8 cellular contexts compared by ENCODE assay signal in genomic region chr4:186037692-186038658, GRCh38. TPM values are rescaled to one million over a fixed set of nuclear protein-coding genes. Genes with fewer than 3 reads are reported as not detected.
DNase-seq lines count a peak whose midpoint lies in the region; ATAC-seq, FAIRE-seq and TF ChIP-seq lines count a peak whose summit lies in the region.

No MANE protein-coding gene starts in this region.

- no peak for TF ChIP-seq POLR2A in NB4 (IDR thresholded peaks at IDR 0.05; ENCODE audit: extremely low read depth, insufficient read length)

- no peaks in the 10 kb centered on the region for H3K4me1 Mint-ChIP-seq in activated naive CD8-positive, alpha-beta T cell treated with anti-CD3 and anti-CD28 coated beads, Interleukin-2, amount 50 U/mL, for 24 hours
- H3K4me1 Mint-ChIP-seq in activated naive CD8-positive, alpha-beta T cell treated with anti-CD3 and anti-CD28 coated beads for 36 hours = peaks cover 2% of the 10 kb centered on the region
- no peaks in the 10 kb centered on the region for H3K4me1 Mint-ChIP-seq in neural crest cell
- peaks cover 8% of the 10 kb centered on the region for H3K4me1 Mint-ChIP-seq in stimulated activated memory B cell treated with anti-CD40 and anti-IgM and Interleukin-4, amounts not matched to agents 10 μg/mL and 1 μg/mL and 100 μg/mL, for 72 hours

- no peaks in the 10 kb centered on the region for H3K27me3 ChIP-seq in H7 (ENCODE audit: control insufficient read depth, insufficient read depth, low read length)

- no peak overlapping the region for H3K27ac Mint-ChIP-seq in activated naive CD8-positive, alpha-beta T cell treated with anti-CD3 and anti-CD28 coated beads, Interleukin-2, amount 50 U/mL, for 24 hours
- H3K27ac Mint-ChIP-seq in activated naive CD8-positive, alpha-beta T cell treated with anti-CD3 and anti-CD28 coated beads for 36 hours = no peak overlapping the region
- H3K27ac Mint-ChIP-seq in neural crest cell (ENCODE audit: unreplicated experiment) = no peak overlapping the region
- no peak overlapping the region for H3K27ac Mint-ChIP-seq in stimulated activated memory B cell treated with anti-CD40 and anti-IgM and Interleukin-4, amounts not matched to agents 10 μg/mL and 1 μg/mL and 100 μg/mL, for 72 hours

- H3K9me3 Mint-ChIP-seq in activated naive CD8-positive, alpha-beta T cell treated with anti-CD3 and anti-CD28 coated beads, Interleukin-2, amount 50 U/mL, for 24 hours = peaks cover 3% of the 10 kb centered on the region
- H3K9me3 Mint-ChIP-seq in activated naive CD8-positive, alpha-beta T cell treated with anti-CD3 and anti-CD28 coated beads for 36 hours = peaks cover 11% of the 10 kb centered on the region
- H3K9me3 Mint-ChIP-seq in neural crest cell = peaks cover 14% of the 10 kb centered on the region
- peaks cover 6% of the 10 kb centered on the region for H3K9me3 Mint-ChIP-seq in stimulated activated memory B cell treated with anti-CD40 and anti-IgM and Interleukin-4, amounts not matched to agents 10 μg/mL and 1 μg/mL and 100 μg/mL, for 72 hours

- no peaks in the 10 kb centered on the region; the same call in 1 of the 2 replicates for H3K36me3 ChIP-seq in H7 (replicated peaks; ENCODE audit: control insufficient read depth, insufficient read depth, low read length)

- TF ChIP-seq CTCF in NB4 (IDR thresholded peaks at IDR 0.05; ENCODE audit: low read depth, low read length) (peak; percentile 45), fibroblast of pulmonary artery (IDR thresholded peaks at IDR 0.05; ENCODE audit: low read length, missing control alignments) (peak; percentile 65), neural crest cell (conservative IDR thresholded peaks at IDR 0.05) (peak; percentile 93)

- H3K27me3 Mint-ChIP-seq in activated naive CD8-positive, alpha-beta T cell treated with anti-CD3 and anti-CD28 coated beads, Interleukin-2, amount 50 U/mL, for 24 hours = peaks cover 31% of the 10 kb centered on the region
- H3K27me3 Mint-ChIP-seq in activated naive CD8-positive, alpha-beta T cell treated with anti-CD3 and anti-CD28 coated beads for 36 hours = peaks cover 31% of the 10 kb centered on the region
- H3K27me3 Mint-ChIP-seq in neural crest cell (ENCODE audit: low read depth) = no peaks in the 10 kb centered on the region
- peaks cover 27% of the 10 kb centered on the region for H3K27me3 Mint-ChIP-seq in stimulated activated memory B cell treated with anti-CD40 and anti-IgM and Interleukin-4, amounts not matched to agents 10 μg/mL and 1 μg/mL and 100 μg/mL, for 72 hours

- no peak overlapping the region for H3K4me3 Mint-ChIP-seq in activated naive CD8-positive, alpha-beta T cell treated with anti-CD3 and anti-CD28 coated beads, Interleukin-2, amount 50 U/mL, for 24 hours
- H3K4me3 Mint-ChIP-seq in activated naive CD8-positive, alpha-beta T cell treated with anti-CD3 and anti-CD28 coated beads for 36 hours = no peak overlapping the region
- H3K4me3 Mint-ChIP-seq in neural crest cell = no peak overlapping the region
- H3K4me3 Mint-ChIP-seq in stimulated activated memory B cell treated with anti-CD40 and anti-IgM and Interleukin-4, amounts not matched to agents 10 μg/mL and 1 μg/mL and 100 μg/mL, for 72 hours = no peak overlapping the region

- H3K4me3 ChIP-seq in H7 (ENCODE audit: insufficient read depth, low read depth, low read length) = no peak overlapping the region
- H3K4me3 ChIP-seq in NB4 (ENCODE audit: low read depth, low read length) = no peak overlapping the region
- H3K4me3 ChIP-seq in fibroblast of pulmonary artery (replicated peaks; ENCODE audit: low read depth, low read length) = no peak overlapping the region

- DNase-seq in activated naive CD8-positive, alpha-beta T cell treated with anti-CD3 and anti-CD28 coated beads, Interleukin-2, amount 50 U/mL, for 24 hours = peak; percentile 7
- no peak for DNase-seq in activated naive CD8-positive, alpha-beta T cell treated with anti-CD3 and anti-CD28 coated beads for 36 hours
- DNase-seq in H7 (peak; percentile 58), NB4 (ENCODE audit: low read depth) (peak; percentile 77), fibroblast of pulmonary artery (ENCODE audit: low read depth) (peak; percentile 94), neural crest cell (ENCODE audit: low read depth, low spot score) (peak; percentile 61)

- H3K36me3 Mint-ChIP-seq in activated naive CD8-positive, alpha-beta T cell treated with anti-CD3 and anti-CD28 coated beads, Interleukin-2, amount 50 U/mL, for 24 hours (ENCODE audit: low read depth) = no peaks in the 10 kb centered on the region
- H3K36me3 Mint-ChIP-seq in activated naive CD8-positive, alpha-beta T cell treated with anti-CD3 and anti-CD28 coated beads for 36 hours = no peaks in the 10 kb centered on the region
- peaks cover 15% of the 10 kb centered on the region for H3K36me3 Mint-ChIP-seq in neural crest cell (ENCODE audit: low read depth)
- H3K36me3 Mint-ChIP-seq in stimulated activated memory B cell treated with anti-CD40 and anti-IgM and Interleukin-4, amounts not matched to agents 10 μg/mL and 1 μg/mL and 100 μg/mL, for 72 hours = no peaks in the 10 kb centered on the region

- FAIRE-seq in TTC549 (lab: Jason Lieb, UNC) = peak; percentile 86

- no peak for ATAC-seq in activated naive CD8-positive, alpha-beta T cell treated with anti-CD3 and anti-CD28 coated beads, Interleukin-2, amount 50 U/mL, for 24 hours
- ATAC-seq in stimulated activated memory B cell treated with anti-CD40 and anti-IgM and Interleukin-4, amounts not matched to agents 10 μg/mL and 1 μg/mL and 100 μg/mL, for 72 hours = no peak

RNA-seq across cellular contexts. Expression of gene TLR3, which starts 31.0 kb away (rescaled TPM):
- total RNA-seq in activated naive CD8-positive, alpha-beta T cell treated with anti-CD3 and anti-CD28 coated beads for 36 hours = not detected
- 1.0 and 1.8 TPM in 2 replicates for total RNA-seq in H7 (2014; rRNA removed; shearing (Covaris generic))
- 0.11 and 0.19 TPM in 2 replicates for total RNA-seq in neural crest cell
